ENCODE assay signal across 8 cellular contexts in the genomic region with DNA sequence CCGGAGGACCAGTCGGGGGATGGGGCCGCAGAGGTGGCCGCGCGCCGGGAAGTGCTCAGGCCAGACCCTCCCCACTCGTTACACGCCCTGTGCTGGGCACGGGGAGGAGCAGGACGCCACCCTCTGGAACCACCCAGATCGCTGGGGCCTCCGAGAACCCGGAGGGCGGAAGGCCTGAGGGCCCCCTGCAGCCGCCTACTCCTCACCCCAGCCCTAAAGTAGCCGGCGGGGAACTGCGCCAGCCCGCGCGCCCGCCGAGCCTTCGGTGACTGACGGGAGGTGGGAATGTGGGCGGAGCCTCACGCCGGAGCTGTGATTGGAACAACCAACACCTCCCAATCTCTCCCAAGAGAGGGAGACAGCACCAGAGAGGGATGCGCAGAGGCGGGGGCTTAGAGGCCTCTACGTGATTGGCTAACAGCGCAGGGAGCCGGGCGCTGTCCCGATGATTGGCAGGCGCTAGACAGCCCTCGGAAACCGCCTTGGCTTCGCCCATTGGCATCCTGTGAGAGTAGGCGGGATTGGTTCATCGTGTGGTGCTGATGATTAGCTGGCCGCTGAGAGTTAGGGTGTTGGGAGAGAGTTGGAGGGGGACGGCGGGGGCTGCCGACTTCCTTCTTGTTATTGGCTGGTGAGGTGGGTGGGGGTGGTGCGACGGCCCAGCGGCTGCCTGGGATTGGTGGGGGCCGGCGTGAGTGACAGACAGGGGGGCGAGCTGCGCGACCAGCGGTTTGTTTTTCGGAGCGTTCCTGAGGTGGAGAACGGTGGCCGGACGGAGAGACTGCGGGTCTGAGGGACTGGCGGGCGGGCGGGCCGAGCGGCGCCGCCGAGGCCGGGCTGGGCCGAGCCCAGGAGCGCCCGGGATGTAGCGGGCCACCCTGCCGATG. TPM values are rescaled to one million over a fixed set of nuclear protein-coding genes. Genes with fewer than 3 reads are reported as not detected.
DNase-seq lines count a peak whose midpoint lies in the region; ATAC-seq and TF ChIP-seq lines count a peak whose summit lies in the region.

A gene (plus strand): TSS at position 734 of the 887 bp plus-strand sequence. CDS start 343 bp downstream, outside the sequence.

- peaks cover 4% of the 10 kb centered on the region for H3K36me3 Mint-ChIP-seq in CD4-positive, CD25-positive, alpha-beta regulatory T cell

- no peaks in the 10 kb centered on the region for H3K27me3 ChIP-seq in CD4-positive, CD25-positive, alpha-beta regulatory T cell (ENCODE audit: control insufficient read depth, insufficient read depth, low read length)
- H3K27me3 ChIP-seq in left lung: no peaks in the 10 kb centered on the region

- peak within 1 kb of the TSS; percentile 71 for H3K27ac ChIP-seq in CD4-positive, CD25-positive, alpha-beta regulatory T cell (ENCODE audit: insufficient read depth, low read length, poor library complexity, severe bottlenecking)
- peak within 1 kb of the TSS; percentile 86 to 89 for H3K27ac ChIP-seq in left lung

- H3K4me3 Mint-ChIP-seq in CD4-positive, CD25-positive, alpha-beta regulatory T cell: peak within 1 kb of the TSS; percentile 98 to 99 (median 99)

- intact Hi-C loops in left lung (cut with DNase I): no loop called here

- H3K36me3 ChIP-seq in CD4-positive, CD25-positive, alpha-beta regulatory T cell (ENCODE audit: control insufficient read depth, insufficient read depth, low read length): no peaks in the 10 kb centered on the region
- no peaks in the 10 kb centered on the region for H3K36me3 ChIP-seq in left lung

- H3K4me3 ChIP-seq in CD4-positive, CD25-positive, alpha-beta regulatory T cell (ENCODE audit: low read depth, low read length): peak within 1 kb of the TSS; percentile 85
- peak within 1 kb of the TSS; percentile 66 to 69 for H3K4me3 ChIP-seq in left lung

- H3K9me3 ChIP-seq in CD4-positive, CD25-positive, alpha-beta regulatory T cell (ENCODE audit: control insufficient read depth in 2 of 2, low read length in 2 of 2): no peaks in the 10 kb centered on the region
- H3K9me3 ChIP-seq in left lung: no peaks in the 10 kb centered on the region

- H3K9me3 Mint-ChIP-seq in CD4-positive, CD25-positive, alpha-beta regulatory T cell: no peaks in the 10 kb centered on the region

- ATAC-seq in CD4-positive, CD25-positive, alpha-beta regulatory T cell (ENCODE audit: low read depth in 2 of 2): peak; percentile 93 to 94
- ATAC-seq in GM19397 (IDR thresholded peaks at IDR 0.05; ENCODE audit: unreplicated experiment) (peak; percentile 90), HG03571 (IDR thresholded peaks at IDR 0.05; ENCODE audit: unreplicated experiment) (peak; percentile 94), left lung (peak; percentile 93)

- no peaks in the 10 kb centered on the region for H3K27me3 Mint-ChIP-seq in CD4-positive, CD25-positive, alpha-beta regulatory T cell

- peaks cover 23 to 48% (median 40%) of the 10 kb centered on the region in 4 donors for H3K4me1 Mint-ChIP-seq in CD4-positive, CD25-positive, alpha-beta regulatory T cell

- peak; percentile 97 to 99 (median 98) for DNase-seq in CD4-positive, CD25-positive, alpha-beta regulatory T cell
- DNase-seq in NCI-H82 (lab: John Stamatoyannopoulos, UW): peak; percentile 100
- peak; percentile 96 to 97 for DNase-seq in activated CD4-positive, alpha-beta T cell treated with anti-CD3 and anti-CD28 coated beads, Interleukin-2, amount 50 U/mL, for 48 hours
- peak; percentile 100 for DNase-seq in dermis blood vessel endothelial cell
- DNase-seq in left lung: peak; percentile 99 to 100
- DNase-seq in stimulated activated CD4-positive, alpha-beta T cell treated with anti-CD3 and anti-CD28 coated beads, Interleukin-2, amount 100 ng/mL, for 48 hours: peak; percentile 90 to 91

- TF ChIP-seq CTCF in left lung (IDR thresholded peaks at IDR 0.05): peak; percentile 9 to 18

- H3K4me1 ChIP-seq in CD4-positive, CD25-positive, alpha-beta regulatory T cell (ENCODE audit: control insufficient read depth, insufficient read depth, low read length, poor library complexity, severe bottlenecking): peaks cover 31% of the 10 kb centered on the region
- H3K4me1 ChIP-seq in left lung: peaks cover 10 to 42% of the 10 kb centered on the region in 2 donors

- peak within 1 kb of the TSS; percentile 89 to 93 (median 93) for H3K27ac Mint-ChIP-seq in CD4-positive, CD25-positive, alpha-beta regulatory T cell

RNA-seq across cellular contexts. Expression of the gene that starts here (rescaled TPM):
- total RNA-seq in CD4-positive, CD25-positive, alpha-beta regulatory T cell: 72.9 TPM
- 10 to 100 TPM; 24.2 to 30.4 (median 27.6) TPM for polyA plus RNA-seq in CD4-positive, CD25-positive, alpha-beta regulatory T cell
- total RNA-seq in dermis blood vessel endothelial cell (138 and 207 TPM in 2 replicates), left lung (10 to 100 TPM; 44.2 to 58.3 TPM)

Comparison
In these comparisons a context has a peak if more than half of its experiments do, and no peak if none do; other contexts are left out.
1. Peak in every context shown above with its lines: DNase-seq, ATAC-seq, H3K4me3 ChIP-seq and H3K27ac ChIP-seq.